18 cellular contexts compared by ENCODE assay signal in genomic region chr14:104702106-104702505, GRCh38. TPM values are rescaled to one million over a fixed set of nuclear protein-coding genes. Genes with fewer than 3 reads are reported as not detected.
A peak's percentile ranks its signal among the peaks of the same experiment; 100 is the strongest.
DNase-seq lines count a peak whose midpoint lies in the region; ATAC-seq and TF ChIP-seq lines count a peak whose summit lies in the region.
"Had no signal": no experiment of that assay in that cellular context is flagged by ENCODE, and none has a peak within 500 bp of the region (broad histone marks: within the 10 kb centered on the region; RNA-seq: fewer than 3 reads in every experiment).

No MANE protein-coding gene starts in this region.

- CTCF ChIA-PET in activated naive CD4-positive, alpha-beta T cell treated with anti-CD3 and anti-CD28 coated beads for 36 hours (lab: Charles Lee) = no interaction called here

- H3K27ac ChIP-seq in left ventricle myocardium inferior (replicated peaks) = peak overlapping the region; percentile 88
- peak overlapping the region in 3 of 12 donors; percentile 0 to 82 (median 71) for H3K27ac ChIP-seq in heart left ventricle
- H3K27ac ChIP-seq in WERI-Rb-1 = no peak overlapping the region
- H3K27ac ChIP-seq: HL-60 had no signal

- WGBS in heart left ventricle, 4 donors = 71 to 84% (median 78%) methylated on average over 11 to 12 of the region's 12 CpGs

- no peak for TF ChIP-seq CTCF in left ventricle myocardium inferior (IDR thresholded peaks at IDR 0.05; ENCODE audit: borderline replicate concordance)
- TF ChIP-seq CTCF in heart left ventricle (IDR thresholded peaks at IDR 0.05) = no peak
- TF ChIP-seq CTCF in WERI-Rb-1 (IDR thresholded peaks at IDR 0.05; ENCODE audit: low read depth, low read length) = no peak

- ATAC-seq in heart left ventricle = no peak
- no peak for ATAC-seq in memory B cell (ENCODE audit: low read depth)
- ATAC-seq in GM21786 (IDR thresholded peaks at IDR 0.05; ENCODE audit: unreplicated experiment) = no peak
- ATAC-seq: PC-3 had no signal

- no peak overlapping the region for H3K4me3 Mint-ChIP-seq in memory B cell
- H3K4me3 Mint-ChIP-seq in activated naive CD4-positive, alpha-beta T cell treated with anti-CD3 and anti-CD28 coated beads for 36 hours = no peak overlapping the region
- H3K4me3 Mint-ChIP-seq: CD4-positive, alpha-beta memory T cell had no signal

- H3K36me3 ChIP-seq in left ventricle myocardium inferior = peaks cover 53% of the 10 kb centered on the region
- H3K36me3 ChIP-seq in heart left ventricle = peaks cover 0 to 58% (median 41%) of the 10 kb centered on the region in 9 donors
- H3K36me3 ChIP-seq in WERI-Rb-1 = peaks cover 28% of the 10 kb centered on the region

- peaks cover 2% of the 10 kb centered on the region for H3K4me1 Mint-ChIP-seq in memory B cell
- peaks cover 2% of the 10 kb centered on the region for H3K4me1 Mint-ChIP-seq in activated naive CD4-positive, alpha-beta T cell treated with anti-CD3 and anti-CD28 coated beads for 36 hours (ENCODE audit: low read depth)

- peak overlapping the region; percentile 26 for H3K27ac Mint-ChIP-seq in memory B cell
- H3K27ac Mint-ChIP-seq in activated naive CD4-positive, alpha-beta T cell treated with anti-CD3 and anti-CD28 coated beads for 36 hours = no peak overlapping the region

- no peaks in the 10 kb centered on the region for H3K9me3 Mint-ChIP-seq in memory B cell
- H3K9me3 Mint-ChIP-seq in activated naive CD4-positive, alpha-beta T cell treated with anti-CD3 and anti-CD28 coated beads for 36 hours = no peaks in the 10 kb centered on the region
- H3K9me3 Mint-ChIP-seq: CD4-positive, alpha-beta memory T cell had no signal

- H3K4me3 ChIP-seq in left ventricle myocardium inferior (no peak overlapping the region), heart left ventricle (no peak overlapping the region), WERI-Rb-1 (ENCODE audit: low read depth, low read length) (no peak overlapping the region)
- H3K4me3 ChIP-seq: HAP-1 had no signal

- no peak for TF ChIP-seq POLR2A in heart left ventricle (IDR thresholded peaks at IDR 0.05)

- H3K27me3 ChIP-seq in left ventricle myocardium inferior (ENCODE audit: low read depth) (no peaks in the 10 kb centered on the region), heart left ventricle (no peaks in the 10 kb centered on the region), WERI-Rb-1 (ENCODE audit: insufficient read depth, low read depth, severe bottlenecking) (no peaks in the 10 kb centered on the region)
- H3K27me3 ChIP-seq: BE2C had no signal

- H3K4me1 ChIP-seq in left ventricle myocardium inferior (peaks cover 52% of the 10 kb centered on the region), heart left ventricle (peaks cover 14 to 56% (median 37%) of the 10 kb centered on the region in 12 donors)
- H3K4me1 ChIP-seq: HAP-1 had no signal

- no peak for DNase-seq in left ventricle myocardium inferior
- no peak for DNase-seq in heart left ventricle
- peak; percentile 76 for DNase-seq in WERI-Rb-1
- DNase-seq in memory B cell (ENCODE audit: low spot score in 2 of 2) = no peak
- no peak for DNase-seq in activated naive CD4-positive, alpha-beta T cell treated with Interleukin-2 at 50 U/mL for 16 hours
- DNase-seq in activated naive CD4-positive, alpha-beta T cell treated with anti-CD3 and anti-CD28 coated beads for 36 hours = no peak
- DNase-seq: BE2C; CD4-positive, alpha-beta memory T cell; DND-41; NCI-H1436 treated with DMSO at 0.1 percent for 48 hours; NCI-H2029; NCI-H2227 treated with DMSO at 0.1 percent for 48 hours; NCI-H524; NCI-H82; PC-3 had no signal

- no peaks in the 10 kb centered on the region for H3K27me3 Mint-ChIP-seq in memory B cell
- no peaks in the 10 kb centered on the region for H3K27me3 Mint-ChIP-seq in activated naive CD4-positive, alpha-beta T cell treated with anti-CD3 and anti-CD28 coated beads for 36 hours (ENCODE audit: low read depth)
- H3K27me3 Mint-ChIP-seq: CD4-positive, alpha-beta memory T cell had no signal

- H3K9me3 ChIP-seq in left ventricle myocardium inferior (replicated peaks) (no peaks in the 10 kb centered on the region), heart left ventricle (no peaks in the 10 kb centered on the region), WERI-Rb-1 (ENCODE audit: severe bottlenecking) (no peaks in the 10 kb centered on the region)
- H3K9me3 ChIP-seq: BE2C, HAP-1 had no signal

- peaks cover 11% of the 10 kb centered on the region for H3K36me3 Mint-ChIP-seq in memory B cell
- H3K36me3 Mint-ChIP-seq in activated naive CD4-positive, alpha-beta T cell treated with anti-CD3 and anti-CD28 coated beads for 36 hours (ENCODE audit: low read depth) = peaks cover 4% of the 10 kb centered on the region

- intact Hi-C loops in left ventricle myocardium inferior (cut with micrococcal nuclease) = no loop called here
- intact Hi-C loops in heart left ventricle (cut with DNase I) = no loop called here
- intact Hi-C loops in activated naive CD4-positive, alpha-beta T cell treated with anti-CD3 and anti-CD28 coated beads for 36 hours (cut with micrococcal nuclease) = no loop called here

RNA-seq across cellular contexts. Expression of gene INF2, which starts 12.7 kb away (rescaled TPM):
- 28.5 TPM for total RNA-seq in left ventricle myocardium inferior
- total RNA-seq in heart left ventricle = 10 to 100 TPM; 26.0 to 58.9 (median 28.8) TPM
- 10 to 100 TPM; 27.3 to 32.5 TPM for polyA plus RNA-seq in heart left ventricle
- total RNA-seq in activated naive CD4-positive, alpha-beta T cell treated with anti-CD3 and anti-CD28 coated beads for 36 hours = 10 to 100 TPM; 50.7 to 50.9 TPM

RNA-seq across cellular contexts. Expression of gene ADSS1, which starts 21.9 kb away (rescaled TPM):
- 218 TPM for total RNA-seq in left ventricle myocardium inferior
- total RNA-seq in heart left ventricle = 100 to 1,000 TPM in 8 of 9 donors, 10 to 100 TPM in 1; 78.9 to 247 (median 160) TPM
- polyA plus RNA-seq in heart left ventricle = 100 to 1,000 TPM in 1 of 2 donors, 10 to 100 TPM in 1; 64.7 to 258 TPM
- total RNA-seq in activated naive CD4-positive, alpha-beta T cell treated with anti-CD3 and anti-CD28 coated beads for 36 hours = 1 to 10 TPM; 5.1 to 5.5 TPM

RNA-seq across cellular contexts. Expression of gene SIVA1, which starts 50.8 kb away (rescaled TPM):
- 55.6 TPM for total RNA-seq in left ventricle myocardium inferior
- total RNA-seq in heart left ventricle = 100 to 1,000 TPM in 2 of 9 donors, 10 to 100 TPM in 7; 41.0 to 203 (median 53.9) TPM
- 100 to 1,000 TPM; 126 to 191 TPM for polyA plus RNA-seq in heart left ventricle
- total RNA-seq in activated naive CD4-positive, alpha-beta T cell treated with anti-CD3 and anti-CD28 coated beads for 36 hours = 10 to 100 TPM; 86.1 to 92.7 TPM

Comparison
In these comparisons a context has a peak if more than half of its experiments do, and no peak if none do; other contexts are left out.
1. RNA of gene ADSS1, which starts 21.9 kb away (total RNA-seq): 218 TPM in left ventricle myocardium inferior (single experiment) and 78.9 to 247 TPM in heart left ventricle; 5.1 to 5.5 TPM in activated naive CD4-positive, alpha-beta T cell treated with anti-CD3 and anti-CD28 coated beads for 36 hours; every median in the first group is over 10 times any median in the second.